Comparison of ENCODE assay signal across 14 cellular contexts in genomic region chr2:239825705-239825979, GRCh38.
"Had no signal": no experiment of that assay in that cellular context is flagged by ENCODE, and none has a peak within 500 bp of the region (broad histone marks: within the 10 kb centered on the region; RNA-seq: fewer than 3 reads in every experiment).

No MANE protein-coding gene starts in this region.

- H3K36me3 ChIP-seq: neutrophil, suprapubic skin, upper lobe of left lung had no signal

- ATAC-seq: activated CD4-positive, alpha-beta T cell treated with anti-CD3 and anti-CD28 coated beads for 36 hours; activated CD8-positive, alpha-beta T cell treated with anti-CD3 and anti-CD28 coated beads for 36 hours; left colon; stimulated activated naive CD8-positive, alpha-beta T cell treated with anti-CD3 and anti-CD28 coated beads, Interleukin-15, Interleukin-2, amounts not matched to agents 100 U/mL and 50 U/mL, for 24 hours had no signal

- H3K36me3 Mint-ChIP-seq: naive B cell had no signal

- H3K9me3 Mint-ChIP-seq: activated CD8-positive, alpha-beta T cell treated with anti-CD3 and anti-CD28 coated beads for 36 hours; activated naive CD4-positive, alpha-beta T cell treated with anti-CD3 and anti-CD28 coated beads for 36 hours; activated T-helper 1 cell treated with anti-CD3 and anti-CD28 coated beads, Interleukin-12 subunit alpha, Interleukin-12 subunit beta, Interleukin-2, Interleukin-4 antibody, amounts not matched to agents 30 ng/mL and 10 ng/mL and 1 ng/mL, durations not matched to agents 14 hours and 24 hours and 36 hours had no signal

- H3K9me3 ChIP-seq: neutrophil, suprapubic skin, upper lobe of left lung had no signal

- DNase-seq: activated CD4-positive, alpha-beta T cell treated with anti-CD3 and anti-CD28 coated beads for 36 hours; activated CD8-positive, alpha-beta T cell treated with anti-CD3 and anti-CD28 coated beads for 36 hours; activated naive CD4-positive, alpha-beta T cell treated with anti-CD3 and anti-CD28 coated beads for 36 hours; naive B cell; stimulated activated naive CD8-positive, alpha-beta T cell treated with anti-CD3 and anti-CD28 coated beads, Interleukin-15, Interleukin-2, amounts not matched to agents 100 U/mL and 50 U/mL, for 24 hours; T-helper 1 cell; T1000; upper lobe of left lung had no signal

- H3K27ac ChIP-seq: neutrophil, SK-N-MC, suprapubic skin, upper lobe of left lung had no signal

- H3K27me3 Mint-ChIP-seq: activated CD4-positive, alpha-beta T cell treated with anti-CD3 and anti-CD28 coated beads for 36 hours had no signal

- H3K4me3 Mint-ChIP-seq: activated CD4-positive, alpha-beta T cell treated with anti-CD3 and anti-CD28 coated beads for 36 hours; activated CD8-positive, alpha-beta T cell treated with anti-CD3 and anti-CD28 coated beads for 36 hours; activated naive CD4-positive, alpha-beta T cell treated with anti-CD3 and anti-CD28 coated beads for 36 hours; activated T-helper 1 cell treated with anti-CD3 and anti-CD28 coated beads, Interleukin-12 subunit alpha, Interleukin-12 subunit beta, Interleukin-2, Interleukin-4 antibody, amounts not matched to agents 30 ng/mL and 10 ng/mL and 1 ng/mL, durations not matched to agents 14 hours and 24 hours and 36 hours; naive B cell had no signal

- H3K4me2 ChIP-seq: smooth muscle cell had no signal

- H3K27me3 ChIP-seq: upper lobe of left lung had no signal

- H3K27ac Mint-ChIP-seq: activated CD4-positive, alpha-beta T cell treated with anti-CD3 and anti-CD28 coated beads for 36 hours; activated CD8-positive, alpha-beta T cell treated with anti-CD3 and anti-CD28 coated beads for 36 hours; activated naive CD4-positive, alpha-beta T cell treated with anti-CD3 and anti-CD28 coated beads for 36 hours; activated T-helper 1 cell treated with anti-CD3 and anti-CD28 coated beads, Interleukin-12 subunit alpha, Interleukin-12 subunit beta, Interleukin-2, Interleukin-4 antibody, amounts not matched to agents 30 ng/mL and 10 ng/mL and 1 ng/mL, durations not matched to agents 14 hours and 24 hours and 36 hours; naive B cell had no signal

- H3K4me3 ChIP-seq: SK-N-MC, smooth muscle cell, suprapubic skin, upper lobe of left lung had no signal
